Comparison of ENCODE assay signal across 17 cellular contexts in genomic region chr10:128050117-128050516, GRCh38.
DNase-seq lines count a peak whose midpoint lies in the region; ATAC-seq and TF ChIP-seq lines count a peak whose summit lies in the region.
"Had no signal": no experiment of that assay in that cellular context is flagged by ENCODE, and none has a peak within 500 bp of the region (broad histone marks: within the 10 kb centered on the region; RNA-seq: fewer than 3 reads in every experiment).

No MANE protein-coding gene starts in this region.

- DNase-seq in MCF 10A (ENCODE audit: unreplicated experiment) (no peak), cortex of kidney (lab: John Stamatoyannopoulos, UW) (no peak), Peyer's patch (no peak), NCI-H1417 (lab: John Stamatoyannopoulos, UW) (no peak)
- no peak for DNase-seq in naive thymus-derived CD8-positive, alpha-beta T cell
- DNase-seq: activated CD8-positive, alpha-beta memory T cell treated with anti-CD3 and anti-CD28 coated beads, Interleukin-2, amount 50 U/mL, for 4 hours; DMS53; MG63; NCI-H2029; NCI-H524; PC-9 had no signal

- no peaks in the 10 kb centered on the region for H3K27me3 ChIP-seq in BLaER1
- H3K27me3 ChIP-seq in DOHH2 (ENCODE audit: control insufficient read depth, low read length), result no peaks in the 10 kb centered on the region
- no peaks in the 10 kb centered on the region for H3K27me3 ChIP-seq in Peyer's patch
- H3K27me3 ChIP-seq: MG63 had no signal

- H3K4me3 Mint-ChIP-seq in MCF 10A (ENCODE audit: unreplicated experiment), result peak overlapping the region; percentile 48
- peak overlapping the region in 9 of 10 donors; percentile 1 to 97 (median 51) for H3K4me3 Mint-ChIP-seq in naive thymus-derived CD8-positive, alpha-beta T cell
- H3K4me3 Mint-ChIP-seq: nephron had no signal

- peaks cover 21% of the 10 kb centered on the region for H3K4me1 Mint-ChIP-seq in MCF 10A (ENCODE audit: insufficient read depth, unreplicated experiment)
- H3K4me1 Mint-ChIP-seq in naive thymus-derived CD8-positive, alpha-beta T cell, result peaks cover 17 to 81% (median 61%) of the 10 kb centered on the region in 4 donors

- H3K79me2 ChIP-seq in DOHH2 (ENCODE audit: control insufficient read depth, low read length), result peaks cover 28% of the 10 kb centered on the region

- H3K36me3 ChIP-seq in BLaER1 (peaks cover 57% of the 10 kb centered on the region), DOHH2 (ENCODE audit: control insufficient read depth, low read length) (peaks cover 22% of the 10 kb centered on the region), Peyer's patch (peaks cover 0 to 14% (median 0%) of the 10 kb centered on the region in 3 donors)
- H3K36me3 ChIP-seq: MG63 had no signal

- no peak for TF ChIP-seq CTCF in DOHH2 (IDR thresholded peaks at IDR 0.05; ENCODE audit: low read depth, low read length, poor library complexity, severe bottlenecking)
- no peak for TF ChIP-seq CTCF in MCF 10A (IDR thresholded peaks at IDR 0.05; ENCODE audit: unreplicated experiment)
- no peak for TF ChIP-seq CTCF in Peyer's patch (IDR thresholded peaks at IDR 0.05)

- no peak overlapping the region for H3K27ac Mint-ChIP-seq in MCF 10A (ENCODE audit: low read depth, unreplicated experiment)
- peak overlapping the region in 6 of 10 donors; percentile 14 to 95 (median 88) for H3K27ac Mint-ChIP-seq in naive thymus-derived CD8-positive, alpha-beta T cell
- H3K27ac Mint-ChIP-seq: nephron had no signal

- POLR2A ChIA-PET in MCF 10A (lab: Yijun Ruan, JAX), result interaction anchor here (7.0 kb wide), 1 partner anchor 11 kb away, joined by 216 read pairs; no protein-coding TSS in a partner anchor
- POLR2A ChIA-PET in naive thymus-derived CD8-positive, alpha-beta T cell (lab: Charles Lee), result interaction anchor here (3.5 kb wide), 1 partner anchor 9 kb away, joined by 24 read pairs; no protein-coding TSS in a partner anchor

- CTCF ChIA-PET in MCF 10A (lab: Yijun Ruan, JAX), result interaction anchor here (3.8 to 13.8 kb wide), 2 partner anchors 14 to 16 kb away, joined by 50 to 146 read pairs; no protein-coding TSS in a partner anchor

- no peaks in the 10 kb centered on the region for H3K9me3 Mint-ChIP-seq in MCF 10A (ENCODE audit: unreplicated experiment)
- H3K9me3 Mint-ChIP-seq in naive thymus-derived CD8-positive, alpha-beta T cell, result no peaks in the 10 kb centered on the region
- H3K9me3 Mint-ChIP-seq: nephron had no signal

- intact Hi-C loops in MCF 10A (cut with micrococcal nuclease), result no loop called here

- peaks cover 50% of the 10 kb centered on the region for H4K20me1 ChIP-seq in BLaER1
- no peaks in the 10 kb centered on the region for H4K20me1 ChIP-seq in DOHH2 (ENCODE audit: control insufficient read depth, insufficient read depth, low read depth, low read length)

- no peaks in the 10 kb centered on the region for H3K9me3 ChIP-seq in BLaER1
- H3K9me3 ChIP-seq in DOHH2 (ENCODE audit: control insufficient read depth, insufficient read depth, low read length), result no peaks in the 10 kb centered on the region
- no peaks in the 10 kb centered on the region for H3K9me3 ChIP-seq in Peyer's patch
- H3K9me3 ChIP-seq: MG63 had no signal

- H3K27me3 Mint-ChIP-seq in MCF 10A (ENCODE audit: insufficient read depth, unreplicated experiment), result no peaks in the 10 kb centered on the region
- H3K27me3 Mint-ChIP-seq in naive thymus-derived CD8-positive, alpha-beta T cell, result no peaks in the 10 kb centered on the region

- peaks cover 84% of the 10 kb centered on the region for H3K4me1 ChIP-seq in BLaER1
- peaks cover 58% of the 10 kb centered on the region for H3K4me1 ChIP-seq in DOHH2 (ENCODE audit: control insufficient read depth, low read length)
- H3K4me1 ChIP-seq in Peyer's patch, result peaks cover 4 to 31% (median 13%) of the 10 kb centered on the region in 4 donors

- H3K9ac ChIP-seq in BLaER1, result no peak overlapping the region

- H3K27ac ChIP-seq in BLaER1, result no peak overlapping the region
- no peak overlapping the region for H3K27ac ChIP-seq in DOHH2 (ENCODE audit: low read depth, low read length)
- peak overlapping the region in 1 of 4 donors; percentile 87 for H3K27ac ChIP-seq in Peyer's patch
- H3K27ac ChIP-seq: PC-9, VCaP had no signal

- H3K36me3 Mint-ChIP-seq in MCF 10A (ENCODE audit: insufficient read depth, unreplicated experiment), result peaks cover 47% of the 10 kb centered on the region
- peaks cover 0 to 48% (median 6%) of the 10 kb centered on the region in 3 donors for H3K36me3 Mint-ChIP-seq in naive thymus-derived CD8-positive, alpha-beta T cell

- H3K9me2 ChIP-seq in DOHH2 (replicated peaks; ENCODE audit: control insufficient read depth, low read length), result no peaks in the 10 kb centered on the region

- H3K4me3 ChIP-seq in BLaER1 (peak overlapping the region; percentile 85), DOHH2 (ENCODE audit: low read length) (no peak overlapping the region), Peyer's patch (no peak overlapping the region)
- H3K4me3 ChIP-seq: MG63, PC-9 had no signal

- TF ChIP-seq POLR2A in Peyer's patch (IDR thresholded peaks at IDR 0.05), result no peak

- peaks cover 6% of the 10 kb centered on the region for H3F3A ChIP-seq in DOHH2 (ENCODE audit: control insufficient read depth, insufficient read depth)

- ATAC-seq in naive thymus-derived CD8-positive, alpha-beta T cell, result no peak
- ATAC-seq in GM19463 (IDR thresholded peaks at IDR 0.05; ENCODE audit: unreplicated experiment), result no peak
- ATAC-seq: left lobe of liver had no signal

- no TSS peak for BruUV-seq in MCF 10A (replicated peaks; lab: Mats Ljungman, UMichigan)

- H3K4me2 ChIP-seq in BLaER1 (peak overlapping the region; percentile 93), DOHH2 (ENCODE audit: low read length) (peak overlapping the region; percentile 49; the same call in 1 of the 2 replicates)
- H3K4me2 ChIP-seq: PC-9 had no signal
